ENCODE assay signal across 29 cellular contexts in the genomic region with DNA sequence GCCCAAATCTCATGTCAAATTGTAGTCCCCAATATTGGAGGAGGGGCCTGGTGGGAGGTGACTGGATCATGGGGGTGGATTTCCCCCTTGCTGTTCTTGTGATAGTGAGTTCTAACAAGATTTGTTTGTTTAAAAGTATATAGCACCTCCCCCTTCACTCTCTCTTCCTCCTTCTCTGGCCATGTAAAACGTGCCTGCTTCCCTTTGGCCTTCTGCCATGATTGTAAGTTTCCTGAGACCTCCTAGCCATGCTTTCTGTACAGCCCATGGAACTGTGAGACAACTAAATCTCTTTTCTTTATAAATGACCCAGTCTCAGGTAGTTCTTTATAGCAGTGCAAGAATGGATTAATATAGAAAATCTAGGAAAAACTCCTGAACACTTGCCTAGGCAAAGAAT.
"Had no signal": no experiment of that assay in that cellular context is flagged by ENCODE, and none has a peak within 500 bp of the region (broad histone marks: within the 10 kb centered on the region; RNA-seq: fewer than 3 reads in every experiment).

No MANE protein-coding gene starts in this region.

- H3K27ac Mint-ChIP-seq: dendritic cell treated with granulocyte-macrophage colony-stimulating factor and Interleukin-4, amounts not matched to agents 40 ng/mL and 50 ng/mL, for 4 days; effector memory CD8-positive, alpha-beta T cell; endodermal cell had no signal

- H3K4me1 ChIP-seq: colonic mucosa, esophagus muscularis mucosa, esophagus squamous epithelium, foreskin keratinocyte, gastrocnemius medialis, gastroesophageal sphincter, heart left ventricle, heart right ventricle had no signal

- H3K27me3 Mint-ChIP-seq: dendritic cell treated with granulocyte-macrophage colony-stimulating factor and Interleukin-4, amounts not matched to agents 40 ng/mL and 50 ng/mL, for 4 days; effector memory CD8-positive, alpha-beta T cell had no signal

- H3K9me3 ChIP-seq: colonic mucosa had no signal

- H3K27ac ChIP-seq: colonic mucosa, coronary artery, dorsolateral prefrontal cortex, epithelial cell of prostate, esophagus muscularis mucosa, esophagus squamous epithelium, foreskin keratinocyte, gastrocnemius medialis, gastroesophageal sphincter, heart left ventricle, heart right ventricle, hepatocyte had no signal

- H2AFZ ChIP-seq: hepatocyte had no signal

- H3K4me3 Mint-ChIP-seq: dendritic cell treated with granulocyte-macrophage colony-stimulating factor and Interleukin-4, amounts not matched to agents 40 ng/mL and 50 ng/mL, for 4 days; effector memory CD8-positive, alpha-beta T cell; endodermal cell had no signal

- H3K79me2 ChIP-seq: hepatocyte had no signal

- ATAC-seq: effector memory CD8-positive, alpha-beta T cell; esophagus mucosa; foreskin keratinocyte; gastrocnemius medialis; gastroesophageal sphincter; heart left ventricle; heart right ventricle had no signal

- FAIRE-seq: endometrium, endothelial cell of umbilical vein, frontal cortex had no signal

- H3K36me3 ChIP-seq: colonic mucosa, esophagus muscularis mucosa, esophagus squamous epithelium, gastrocnemius medialis, gastroesophageal sphincter, heart left ventricle, heart right ventricle had no signal

- H3K4me3 ChIP-seq: colonic mucosa, coronary artery, dorsolateral prefrontal cortex, esophagus muscularis mucosa, esophagus squamous epithelium, gastrocnemius medialis, gastroesophageal sphincter, heart left ventricle, heart right ventricle, hepatocyte had no signal

- H3K27me3 ChIP-seq: colonic mucosa, esophagus muscularis mucosa, esophagus squamous epithelium, gastrocnemius medialis, gastroesophageal sphincter, heart left ventricle, heart right ventricle, hepatocyte had no signal

- H3K4me2 ChIP-seq: hepatocyte had no signal

- DNase-seq: colonic mucosa; cortex of kidney; dermis blood vessel endothelial cell; dorsolateral prefrontal cortex; effector CD4-positive, alpha-beta T cell; effector CD8-positive, alpha-beta T cell; effector memory CD4-positive, alpha-beta T cell; effector memory CD8-positive, alpha-beta T cell; endodermal cell; erythroblast; esophagus squamous epithelium; foreskin fibroblast; foreskin keratinocyte; foreskin melanocyte; gastrocnemius medialis; glutamatergic neuron; head of caudate nucleus; heart left ventricle; heart right ventricle had no signal
